ENCODE assay signal across 1 cellular context in genomic region chr11:102452461-102453285, GRCh38.
TF ChIP-seq lines count a peak whose summit lies in the region.

Gene TMEM123 (minus strand): TSS chr11:102452765. CDS start chr11:102452623, 142 bp downstream.

TF ChIP-seq in K562, 482 proteins besides CTCF, POLR2A, EP300 and RAD21 (continued from another document and continues in another):
- no peak for TF ChIP-seq CLOCK (CRISPR knock-in tag; IDR thresholded peaks at IDR 0.05; ENCODE audit: borderline replicate concordance)
- no peak for TF ChIP-seq SMARCC2 (IDR thresholded peaks at IDR 0.05; ENCODE audit: low read depth)
- TF ChIP-seq USF2 (CRISPR knock-in tag; IDR thresholded peaks at IDR 0.05), result no peak
- TF ChIP-seq NR1H2 (CRISPR knock-in tag; IDR thresholded peaks at IDR 0.05), result no peak
- TF ChIP-seq NCOR1 (IDR thresholded peaks at IDR 0.05), result no peak; the same call in 1 of the 2 replicates
- no peak for TF ChIP-seq ZNF740 (CRISPR knock-in tag; IDR thresholded peaks at IDR 0.05)
- no peak for TF ChIP-seq ZNF740 (tag; IDR thresholded peaks at IDR 0.05)
- no peak for TF ChIP-seq CHD2 (IDR thresholded peaks at IDR 0.05; ENCODE audit: low read depth, low read length)
- no peak for TF ChIP-seq PRDM10 (IDR thresholded peaks at IDR 0.05; ENCODE audit: partially characterized antibody)
- TF ChIP-seq JUNB (CRISPR knock-in tag; conservative IDR thresholded peaks at IDR 0.05), result no peak
- no peak for TF ChIP-seq C11orf30 (IDR thresholded peaks at IDR 0.05; ENCODE audit: low read depth)
- TF ChIP-seq ELF2 (CRISPR knock-in tag; IDR thresholded peaks at IDR 0.05), result no peak
- TF ChIP-seq ZNF584 (CRISPR knock-in tag; IDR thresholded peaks at IDR 0.05; ENCODE audit: low read depth), result no peak
- TF ChIP-seq NFATC3 (IDR thresholded peaks at IDR 0.05), result no peak
- no peak for TF ChIP-seq NFRKB (IDR thresholded peaks at IDR 0.05; ENCODE audit: low read depth)
- TF ChIP-seq ZNF695 (CRISPR knock-in tag; IDR thresholded peaks at IDR 0.05), result no peak
- TF ChIP-seq ZNF324 (CRISPR knock-in tag; IDR thresholded peaks at IDR 0.05), result no peak
- no peak for TF ChIP-seq CSDE1 (IDR thresholded peaks at IDR 0.05)
- no peak for TF ChIP-seq TEAD2 (tag; IDR thresholded peaks at IDR 0.05)
- TF ChIP-seq XRCC4 (IDR thresholded peaks at IDR 0.05; ENCODE audit: extremely low read depth, insufficient read depth, insufficient read length), result no peak
- no peak for TF ChIP-seq DNMT1 (IDR thresholded peaks at IDR 0.05)
- TF ChIP-seq ZNF449 (CRISPR knock-in tag; IDR thresholded peaks at IDR 0.05), result no peak
- no peak for TF ChIP-seq MBD1 (CRISPR knock-in tag; IDR thresholded peaks at IDR 0.05)
- no peak for TF ChIP-seq TSHZ1 (CRISPR knock-in tag; IDR thresholded peaks at IDR 0.05)
- 0 out of 2 replicates have a peak, but pooled peaks have one; percentile 19 for TF ChIP-seq SAFB (IDR thresholded peaks at IDR 0.05; ENCODE audit: borderline replicate concordance, low read depth, low read length)
- peak in 1 of 2 experiments; percentile 54 for TF ChIP-seq E2F6 (IDR thresholded peaks at IDR 0.05; ENCODE audit: borderline replicate concordance in 1 of 2, extremely low read depth in 1 of 2, insufficient read depth in 1 of 2, insufficient read length in 1 of 2, low read depth in 1 of 2, low read length in 1 of 2, poor library complexity in 1 of 2, severe bottlenecking in 1 of 2)
- peak; percentile 41 for TF ChIP-seq PRPF4 (IDR thresholded peaks at IDR 0.05; ENCODE audit: insufficient read depth, low read depth, low read length, poor library complexity, severe bottlenecking)
- no peak for TF ChIP-seq ZBTB2 (IDR thresholded peaks at IDR 0.05)
- TF ChIP-seq ZNF778 (CRISPR knock-in tag; IDR thresholded peaks at IDR 0.05), result no peak
- TF ChIP-seq TRIM28 (IDR thresholded peaks at IDR 0.05), result no peak
- TF ChIP-seq ZNF134 (CRISPR knock-in tag; conservative IDR thresholded peaks at IDR 0.05), result no peak
- TF ChIP-seq HNRNPL (IDR thresholded peaks at IDR 0.05; ENCODE audit: low read depth, low read length), result 0 out of 2 replicates have a peak, but pooled peaks have one; percentile 31
- peak; percentile 67 to 73 for TF ChIP-seq NRF1 (conservative IDR thresholded peaks at IDR 0.05 in 1 of 2, IDR thresholded peaks at IDR 0.05 in 1 of 2)
- no peak for TF ChIP-seq ZNF785 (CRISPR knock-in tag; IDR thresholded peaks at IDR 0.05)
- TF ChIP-seq CREBBP (IDR thresholded peaks at IDR 0.05; ENCODE audit: low read depth, low read length), result no peak
- TF ChIP-seq DLX4 (CRISPR knock-in tag; IDR thresholded peaks at IDR 0.05), result no peak
- TF ChIP-seq CC2D1A (IDR thresholded peaks at IDR 0.05), result no peak
- peak; percentile 6; the same call in 1 of the 2 replicates for TF ChIP-seq CREM (IDR thresholded peaks at IDR 0.05; ENCODE audit: low read depth)
- 0 out of 4 replicates have a peak, but pooled peaks of 1 of the 2 experiments have one; percentile 28 for TF ChIP-seq RCOR1 (IDR thresholded peaks at IDR 0.05; ENCODE audit: borderline replicate concordance in 1 of 2, low read depth in 2 of 2, low read length in 2 of 2)
- no peak for TF ChIP-seq XRCC3 (IDR thresholded peaks at IDR 0.05)
- no peak for TF ChIP-seq IRF1 (CRISPR knock-in tag; IDR thresholded peaks at IDR 0.05; ENCODE audit: borderline replicate concordance)
- TF ChIP-seq CBX2 (IDR thresholded peaks at IDR 0.05; ENCODE audit: insufficient read depth, low read length, poor library complexity, severe bottlenecking), result no peak
